10 cellular contexts compared by ENCODE assay signal in the genomic region with DNA sequence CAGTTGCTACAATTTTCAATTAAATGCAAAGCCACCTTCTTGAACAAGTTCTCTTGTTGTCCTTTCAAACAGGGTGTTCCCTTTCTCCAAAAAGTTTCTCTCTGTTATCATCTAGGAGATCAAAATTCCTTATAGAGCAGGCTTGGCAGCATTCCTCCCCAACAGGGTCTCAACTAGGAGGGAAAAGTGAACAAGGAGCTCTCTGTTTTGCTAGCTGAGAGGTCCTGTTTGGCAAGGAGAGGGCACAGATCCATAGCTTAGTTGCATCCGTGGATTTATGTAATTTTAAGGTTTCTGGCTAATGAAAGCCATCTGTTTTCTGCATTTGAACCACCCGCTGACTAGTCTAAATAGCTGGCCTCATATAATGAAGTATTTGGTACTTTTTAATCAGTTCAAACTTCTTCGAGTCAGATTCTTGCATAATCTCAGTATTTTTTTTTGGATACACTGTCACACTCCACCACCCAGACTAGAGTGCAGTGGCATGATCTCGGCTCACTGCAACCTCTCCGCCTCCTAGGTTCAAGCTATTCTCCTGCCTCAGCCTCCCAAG. TPM values are rescaled to one million over a fixed set of nuclear protein-coding genes. Genes with fewer than 3 reads are reported as not detected.
DNase-seq lines count a peak whose midpoint lies in the region; ATAC-seq, FAIRE-seq and TF ChIP-seq lines count a peak whose summit lies in the region.
"Had no signal": no experiment of that assay in that cellular context is flagged by ENCODE, and none has a peak within 500 bp of the region (broad histone marks: within the 10 kb centered on the region; RNA-seq: fewer than 3 reads in every experiment).

No MANE protein-coding gene starts in this region.

- no peaks in the 10 kb centered on the region for H4K20me1 ChIP-seq in mammary epithelial cell (ENCODE audit: insufficient read depth, low read length)

- H3K27ac ChIP-seq in mammary epithelial cell (ENCODE audit: insufficient read depth, low read depth, low read length) = peak overlapping the region; percentile 79

- no peaks in the 10 kb centered on the region for H3K27me3 ChIP-seq in mammary epithelial cell (ENCODE audit: insufficient read depth, low read length)
- H3K27me3 ChIP-seq: BE2C had no signal

- BruUV-seq in mammary epithelial cell (replicated peaks; lab: Mats Ljungman, UMichigan) = no TSS peak

- intact Hi-C loops in mammary epithelial cell (cut with micrococcal nuclease) = no loop called here

- H3K79me2 ChIP-seq in mammary epithelial cell (ENCODE audit: insufficient read depth, low read length) = peaks cover 98% of the 10 kb centered on the region

- WGBS in mammary epithelial cell (ENCODE audit: low coverage, missing lambda C conversion rate) = 25% methylated on average over 4 of the region's 5 CpGs

- in situ Hi-C loops in mammary epithelial cell (cut with MboI; ENCODE audit: low sequenced_read_pairs in 2 of 2) = no loop called here

- peak overlapping the region; percentile 62 for H3K4me2 ChIP-seq in mammary epithelial cell (ENCODE audit: insufficient read depth, low read depth, low read length)

- peaks cover 34% of the 10 kb centered on the region for H3K4me1 ChIP-seq in mammary epithelial cell (ENCODE audit: insufficient read depth, low read length)

- CTCF ChIA-PET in mammary epithelial cell (lab: Charles Lee; ENCODE audit: low non-redundant PET) = no interaction called here

- no peak for ATAC-seq in HG02840 (IDR thresholded peaks at IDR 0.05; ENCODE audit: low FRiP score, unreplicated experiment)

- no peaks in the 10 kb centered on the region for H3K36me3 ChIP-seq in mammary epithelial cell (ENCODE audit: insufficient read depth, low read length)

- TF ChIP-seq CTCF in mammary epithelial cell (conservative IDR thresholded peaks at IDR 0.05 in 1 of 2, IDR thresholded peaks at IDR 0.05 in 1 of 2; ENCODE audit: extremely low read depth in 1 of 2, insufficient read depth in 1 of 2, low read depth in 1 of 2, low read length in 2 of 2) (no peak), D721Med (IDR thresholded peaks at IDR 0.05; ENCODE audit: insufficient read depth, missing control alignments) (no peak)

- dilution Hi-C loops in mammary epithelial cell (cut with HindIII; ENCODE audit: low sequenced_read_pairs) = no loop called here

- H3K4me3 ChIP-seq in mammary epithelial cell (replicated peaks in 1 of 3; ENCODE audit: insufficient read depth in 1 of 3, low read depth in 2 of 3, low read length in 3 of 3) = no peak overlapping the region

- FAIRE-seq in urothelium cell line (lab: Jason Lieb, UNC) = no peak
- no peak for FAIRE-seq in D721Med (lab: Jason Lieb, UNC)

- no peaks in the 10 kb centered on the region for H3K9me3 ChIP-seq in mammary epithelial cell (replicated peaks; ENCODE audit: insufficient read depth, low read length)
- H3K9me3 ChIP-seq: BE2C had no signal

- no peak overlapping the region for H2AFZ ChIP-seq in mammary epithelial cell (ENCODE audit: low read depth, low read length)

- DNase-seq in NCI-H2171 treated with DMSO at 0.1 percent for 48 hours (lab: John Stamatoyannopoulos, UW) = peak; percentile 45
- no peak for DNase-seq in NCI-H2171 (lab: John Stamatoyannopoulos, UW)
- DNase-seq in mammary epithelial cell = peak; percentile 59
- peak; percentile 15 for DNase-seq in kidney tubule cell (ENCODE audit: low spot score)
- DNase-seq in urothelium cell line (ENCODE audit: low spot score) = peak; percentile 5
- DNase-seq in D721Med (ENCODE audit: insufficient read length, low spot score) = no peak
- DNase-seq in Ammon's horn (ENCODE audit: low spot score) = no peak
- DNase-seq: activated T-cell treated with anti-CD3 and anti-CD28 coated beads, Interleukin-2, amount 50 U/mL, for 1 hour; BE2C had no signal

- peak overlapping the region; percentile 49 for H3K9ac ChIP-seq in mammary epithelial cell (ENCODE audit: insufficient read depth, low read length)

RNA-seq across cellular contexts. Expression of gene APP, which starts 54.0 kb away (rescaled TPM):
- total RNA-seq in mammary epithelial cell = 1,000 to 10,000 TPM; 1,070 to 1,289 TPM
- polyA plus RNA-seq in mammary epithelial cell = 1,292 TPM
- 830 TPM for polyA minus RNA-seq in mammary epithelial cell

Comparison
In these comparisons a context has a peak if more than half of its experiments do, and no peak if none do; other contexts are left out.
1. DNase-seq: peak in NCI-H2171 treated with DMSO at 0.1 percent for 48 hours (single experiment), mammary epithelial cell (single experiment), kidney tubule cell (single experiment) and urothelium cell line (single experiment); none in NCI-H2171 (single experiment), D721Med (single experiment) and Ammon's horn (single experiment).